1 cellular context compared by ENCODE assay signal in genomic region chr1:57137980-57138379, GRCh38.
TF ChIP-seq lines count a peak whose summit lies in the region.

No MANE protein-coding gene starts in this region.

TF ChIP-seq in GM12878, 131 proteins besides CTCF, POLR2A, EP300 and RAD21 (continued from another document):
- TF ChIP-seq BCL3 (IDR thresholded peaks at IDR 0.05; ENCODE audit: borderline replicate concordance, insufficient read depth, low read depth, low read length, poor library complexity, severe bottlenecking) (no peak), HDAC6 (IDR thresholded peaks at IDR 0.05; ENCODE audit: unreplicated experiment) (no peak), SMAD5 (IDR thresholded peaks at IDR 0.05; ENCODE audit: low read depth) (no peak), FOXK2 (IDR thresholded peaks at IDR 0.05) (no peak), SPI1 (IDR thresholded peaks at IDR 0.05; ENCODE audit: borderline replicate concordance, insufficient read depth, low read depth, low read length) (peak; percentile 87), ZBTB4 (CRISPR knock-in tag; IDR thresholded peaks at IDR 0.05) (no peak), WRNIP1 (IDR thresholded peaks at IDR 0.05; ENCODE audit: borderline replicate concordance, low read depth, low read length) (no peak)
